Comparison of ENCODE assay signal across 21 cellular contexts in genomic region chr4:100022792-100023222, GRCh38.
A peak's percentile ranks its signal among the peaks of the same experiment; 100 is the strongest.
DNase-seq lines count a peak whose midpoint lies in the region; ATAC-seq and TF ChIP-seq lines count a peak whose summit lies in the region.
"Had no signal": no experiment of that assay in that cellular context is flagged by ENCODE, and none has a peak within 500 bp of the region (broad histone marks: within the 10 kb centered on the region; RNA-seq: fewer than 3 reads in every experiment).

No MANE protein-coding gene starts in this region.

- TF ChIP-seq CTCF in choroid plexus epithelial cell (conservative IDR thresholded peaks at IDR 0.05; ENCODE audit: low read depth, low read length) = no peak

- H3K4me1 ChIP-seq in neuron (ENCODE audit: insufficient read depth, low read length) = peaks cover 4% of the 10 kb centered on the region
- H3K4me1 ChIP-seq: BLaER1, tibial artery had no signal

- DNase-seq in NCI-H2107 treated with DMSO at 0.1 percent for 48 hours (lab: John Stamatoyannopoulos, UW; ENCODE audit: unreplicated experiment) = peak; percentile 12
- DNase-seq in NCI-H2107 (lab: John Stamatoyannopoulos, UW) = no peak
- DNase-seq in NCI-H446 (lab: John Stamatoyannopoulos, UW) = peak; percentile 36 to 67
- peak; percentile 63 for DNase-seq in choroid plexus epithelial cell (ENCODE audit: low read depth)
- no peak for DNase-seq in AG20443 (ENCODE audit: low spot score)
- DNase-seq in NCI-H2196 treated with DMSO at 0.1 percent for 48 hours (lab: John Stamatoyannopoulos, UW; ENCODE audit: unreplicated experiment) = no peak
- DNase-seq: 8988T; activated CD4-positive, CD25-positive, alpha-beta regulatory T cell; effector memory CD8-positive, alpha-beta T cell; GF-D8; NCI-H1048; NCI-H526; occipital lobe; PC-9; right cardiac atrium; stimulated activated CD4-positive, alpha-beta T cell treated with anti-CD3 and anti-CD28 coated beads, Interleukin-15, amount 100 ng/mL, for 24 hours; stimulated activated naive CD4-positive, alpha-beta T cell; tibial artery had no signal

- no peaks in the 10 kb centered on the region for H3K27me3 ChIP-seq in neuron (ENCODE audit: insufficient read depth, low read length)
- H3K27me3 ChIP-seq: BLaER1, tibial artery had no signal

- H3K9me3 ChIP-seq in neuron (ENCODE audit: low read length) = no peaks in the 10 kb centered on the region
- H3K9me3 ChIP-seq: BLaER1 had no signal

- H2AFZ ChIP-seq in neuron (ENCODE audit: low read depth, low read length) = peak overlapping the region; percentile 24
- H2AFZ ChIP-seq: PC-9 had no signal

- ATAC-seq in GM21515 (IDR thresholded peaks at IDR 0.05; ENCODE audit: unreplicated experiment) = no peak
- ATAC-seq: effector memory CD8-positive, alpha-beta T cell; right cardiac atrium had no signal

- H3K36me3 ChIP-seq in neuron (ENCODE audit: insufficient read depth, low read length) = no peaks in the 10 kb centered on the region
- H3K36me3 ChIP-seq: BLaER1, tibial artery had no signal

- H3K4me3 ChIP-seq in choroid plexus epithelial cell (ENCODE audit: low read depth, low read length) (no peak overlapping the region), neuron (ENCODE audit: low read length) (no peak overlapping the region)
- H3K4me3 ChIP-seq: BLaER1, PC-9, tibial artery had no signal

Comparison
In these comparisons a context has a peak if more than half of its experiments do, and no peak if none do; other contexts are left out.
1. DNase-seq: peak in NCI-H2107 treated with DMSO at 0.1 percent for 48 hours (single experiment), NCI-H446 (2 of 2) and choroid plexus epithelial cell (single experiment); none in NCI-H2107 (single experiment), AG20443 (single experiment) and NCI-H2196 treated with DMSO at 0.1 percent for 48 hours (single experiment).